In the genomic region with DNA sequence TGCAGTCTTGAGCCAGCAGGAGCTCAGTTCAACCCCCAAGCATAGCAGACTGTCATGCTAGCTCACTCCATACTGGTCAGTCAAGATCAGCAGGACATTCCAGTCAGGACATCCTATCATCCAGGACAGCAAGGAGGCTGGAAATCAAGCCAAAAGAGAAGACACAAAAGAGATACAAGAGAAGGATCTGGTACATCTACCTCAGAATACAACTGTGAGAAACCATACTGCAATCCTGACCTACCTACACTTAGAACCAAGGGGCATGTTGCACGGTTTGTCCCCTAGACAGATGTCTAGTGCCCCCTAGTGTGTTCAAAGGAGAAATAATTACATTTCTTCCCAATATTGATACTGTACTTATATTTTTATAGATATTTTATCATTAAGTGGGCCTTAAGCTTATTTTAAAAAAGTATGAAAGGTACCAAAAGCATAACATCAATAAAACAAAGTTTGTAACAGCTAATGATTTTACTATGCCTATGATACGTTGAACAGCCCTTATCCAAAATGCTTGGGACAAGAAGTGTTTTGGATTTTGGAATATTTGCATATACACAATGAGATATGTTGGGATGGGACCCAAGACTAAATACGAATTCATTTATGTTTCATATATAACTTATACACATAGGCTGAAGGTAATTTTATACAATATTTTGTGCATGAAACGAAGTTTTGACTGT, we compare ENCODE assay signal across 8 cellular contexts. TPM values are rescaled to one million over a fixed set of nuclear protein-coding genes. Genes with fewer than 3 reads are reported as not detected.
DNase-seq lines count a peak whose midpoint lies in the region; ATAC-seq and TF ChIP-seq lines count a peak whose summit lies in the region.

No MANE protein-coding gene starts in this region.

- H3K4me3 Mint-ChIP-seq in activated CD4-positive, alpha-beta T cell treated with anti-CD3 and anti-CD28 coated beads, Interleukin-2, amount 10 ng/mL, durations not matched to agents 24 days and 14 days = no peak overlapping the region

- WGBS in right cardiac atrium = 64% methylated on average over 4 of the region's 4 CpGs

- H3K27ac ChIP-seq in WERI-Rb-1 (no peak overlapping the region), right cardiac atrium (ENCODE audit: low read length) (no peak overlapping the region), tibial artery (no peak overlapping the region)

- H3K4me1 ChIP-seq in right cardiac atrium (ENCODE audit: control insufficient read depth, insufficient read depth, low read length) (no peaks in the 10 kb centered on the region), tibial artery (no peaks in the 10 kb centered on the region)

- peaks cover 13% of the 10 kb centered on the region for H3K27me3 Mint-ChIP-seq in activated CD4-positive, alpha-beta T cell treated with anti-CD3 and anti-CD28 coated beads, Interleukin-2, amount 10 ng/mL, durations not matched to agents 24 days and 14 days

- H3K27me3 ChIP-seq in WERI-Rb-1 (ENCODE audit: insufficient read depth, low read depth, severe bottlenecking) = no peaks in the 10 kb centered on the region
- no peaks in the 10 kb centered on the region for H3K27me3 ChIP-seq in right cardiac atrium (ENCODE audit: control insufficient read depth, insufficient read depth)
- no peaks in the 10 kb centered on the region for H3K27me3 ChIP-seq in tibial artery

- H3K36me3 ChIP-seq in WERI-Rb-1 (no peaks in the 10 kb centered on the region), tibial artery (peaks cover 5 to 32% (median 8%) of the 10 kb centered on the region in 3 donors)

- ATAC-seq in right cardiac atrium = peak; percentile 37 to 38

- TF ChIP-seq CTCF in LNCaP clone FGC (IDR thresholded peaks at IDR 0.05; ENCODE audit: control insufficient read depth, extremely low read depth, insufficient read depth) = peak; percentile 62
- TF ChIP-seq CTCF in WERI-Rb-1 (IDR thresholded peaks at IDR 0.05; ENCODE audit: low read depth, low read length) = peak; percentile 17; the same call in 1 of the 2 replicates
- TF ChIP-seq CTCF in tibial artery (IDR thresholded peaks at IDR 0.05) = peak; percentile 16 to 25

- H3K9me3 Mint-ChIP-seq in activated CD4-positive, alpha-beta T cell treated with anti-CD3 and anti-CD28 coated beads, Interleukin-2, amount 10 ng/mL, durations not matched to agents 24 days and 14 days = no peaks in the 10 kb centered on the region

- H3K9me3 ChIP-seq in WERI-Rb-1 (ENCODE audit: severe bottlenecking) = no peaks in the 10 kb centered on the region
- no peaks in the 10 kb centered on the region for H3K9me3 ChIP-seq in right cardiac atrium (ENCODE audit: control insufficient read depth, low read length)
- no peaks in the 10 kb centered on the region for H3K9me3 ChIP-seq in tibial artery

- peak; percentile 72 for DNase-seq in activated CD4-positive, alpha-beta T cell treated with anti-CD3 and anti-CD28 coated beads, Interleukin-2, amount 10 ng/mL, durations not matched to agents 24 days and 14 days
- DNase-seq in activated CD4-positive, alpha-beta T cell treated with anti-CD3 and anti-CD28 coated beads, Interleukin-2, amount 50 U/mL, for 4 hours = no peak
- DNase-seq in LNCaP clone FGC (ENCODE audit: low read depth) (peak; percentile 86), WERI-Rb-1 (peak; percentile 6), right cardiac atrium (no peak), tibial artery (no peak), OCI-M2 (lab: John Stamatoyannopoulos, UW; ENCODE audit: unreplicated experiment) (no peak), NCI-H2029 (lab: John Stamatoyannopoulos, UW) (no peak)

- intact Hi-C loops in activated CD4-positive, alpha-beta T cell treated with anti-CD3 and anti-CD28 coated beads, Interleukin-2, amount 10 ng/mL, durations not matched to agents 24 days and 14 days (cut with micrococcal nuclease) = loop anchor here (1.0 kb wide), 2 partner anchors 105 to 531 kb away; no protein-coding TSS in a partner anchor
- intact Hi-C loops in right cardiac atrium (cut with DNase I) (loop anchor here in 3 of 4 donors (5.0 to 10.0 kb wide), 3 partner anchors 97 to 527 kb away; no protein-coding TSS in a partner anchor), tibial artery (cut with DNase I; ENCODE audit: low total_unique reads) (loop anchor here (10.0 kb wide), 1 partner anchor 527 kb away; no protein-coding TSS in a partner anchor)

- no peaks in the 10 kb centered on the region for H3K36me3 Mint-ChIP-seq in activated CD4-positive, alpha-beta T cell treated with anti-CD3 and anti-CD28 coated beads, Interleukin-2, amount 10 ng/mL, durations not matched to agents 24 days and 14 days (ENCODE audit: low read depth)

- peaks cover 14% of the 10 kb centered on the region for H3K4me1 Mint-ChIP-seq in activated CD4-positive, alpha-beta T cell treated with anti-CD3 and anti-CD28 coated beads, Interleukin-2, amount 10 ng/mL, durations not matched to agents 24 days and 14 days

- no peak overlapping the region for H3K27ac Mint-ChIP-seq in activated CD4-positive, alpha-beta T cell treated with anti-CD3 and anti-CD28 coated beads, Interleukin-2, amount 10 ng/mL, durations not matched to agents 24 days and 14 days

- H3K4me3 ChIP-seq in LNCaP clone FGC (ENCODE audit: low read depth, low read length) (no peak overlapping the region), WERI-Rb-1 (ENCODE audit: low read depth, low read length) (no peak overlapping the region), right cardiac atrium (ENCODE audit: low read length) (no peak overlapping the region), tibial artery (no peak overlapping the region)

RNA-seq across cellular contexts. Expression of gene ERCC6, which starts 26.7 kb away (rescaled TPM):
- 13.8 and 14.5 TPM in 2 replicates for total RNA-seq in activated CD4-positive, alpha-beta T cell treated with anti-CD3 and anti-CD28 coated beads, Interleukin-2, amount 10 ng/mL, durations not matched to agents 24 days and 14 days
- 10 to 100 TPM; 16.5 to 25.5 (median 20.4) TPM for total RNA-seq in right cardiac atrium
- 4.6 TPM for polyA plus RNA-seq in right cardiac atrium

Comparison
In these comparisons a context has a peak if more than half of its experiments do, and no peak if none do; other contexts are left out.
1. DNase-seq: peak in activated CD4-positive, alpha-beta T cell treated with anti-CD3 and anti-CD28 coated beads, Interleukin-2, amount 10 ng/mL, durations not matched to agents 24 days and 14 days (single experiment), LNCaP clone FGC (single experiment) and WERI-Rb-1 (single experiment); none in activated CD4-positive, alpha-beta T cell treated with anti-CD3 and anti-CD28 coated beads, Interleukin-2, amount 50 U/mL, for 4 hours (0 of 2), right cardiac atrium (0 of 3), tibial artery (0 of 2), OCI-M2 (single experiment) and NCI-H2029 (single experiment).
2. Peak in every context shown above with its lines, with median percentiles within 50 percentile points of each other: CTCF ChIP-seq.